In the genomic region with DNA sequence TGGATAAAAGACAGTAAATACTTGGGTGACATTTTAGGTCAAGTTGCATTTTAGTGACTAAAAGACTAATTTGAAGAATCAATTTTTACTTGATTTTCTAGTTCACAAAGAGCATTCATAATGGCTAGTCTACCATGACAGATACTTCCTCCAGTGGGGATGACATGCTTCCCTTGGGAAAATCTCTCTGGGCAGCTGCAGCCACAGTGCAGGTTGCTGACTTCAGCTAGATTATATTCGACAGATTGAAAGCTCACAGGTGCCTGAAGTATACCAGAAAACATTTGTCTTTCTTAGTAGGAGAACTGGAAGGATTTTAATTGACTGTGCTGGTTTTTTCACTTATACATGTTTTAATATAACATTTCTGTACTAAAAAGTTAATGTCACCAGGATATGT, we compare ENCODE assay signal across 36 cellular contexts.
"Had no signal": no experiment of that assay in that cellular context is flagged by ENCODE, and none has a peak within 500 bp of the region (broad histone marks: within the 10 kb centered on the region; RNA-seq: fewer than 3 reads in every experiment).

No MANE protein-coding gene starts in this region.

- ATAC-seq: activated CD8-positive, alpha-beta memory T cell treated with anti-CD3 and anti-CD28 coated beads, Interleukin-2, amount 10 ng/mL, durations not matched to agents 7 days and 5 days; PC-3 had no signal

- H3K27ac Mint-ChIP-seq: activated CD4-positive, alpha-beta memory T cell treated with anti-CD3 and anti-CD28 coated beads, Interleukin-2, amount 10 ng/mL, durations not matched to agents 7 days and 5 days; activated CD8-positive, alpha-beta memory T cell treated with anti-CD3 and anti-CD28 coated beads, Interleukin-2, amount 10 ng/mL, durations not matched to agents 7 days and 5 days; activated naive CD8-positive, alpha-beta T cell treated with anti-CD3 and anti-CD28 coated beads for 36 hours had no signal

- H3K4me1 Mint-ChIP-seq: activated CD4-positive, alpha-beta memory T cell treated with anti-CD3 and anti-CD28 coated beads, Interleukin-2, amount 10 ng/mL, durations not matched to agents 7 days and 5 days; activated CD8-positive, alpha-beta memory T cell treated with anti-CD3 and anti-CD28 coated beads, Interleukin-2, amount 10 ng/mL, durations not matched to agents 7 days and 5 days; activated naive CD8-positive, alpha-beta T cell treated with anti-CD3 and anti-CD28 coated beads for 36 hours; central memory CD8-positive, alpha-beta T cell had no signal

- H3K4me1 ChIP-seq: ascending aorta, Peyer's patch had no signal

- H3K36me3 ChIP-seq: ascending aorta, cardiac muscle cell, Peyer's patch, WERI-Rb-1 had no signal

- H3K36me3 Mint-ChIP-seq: activated CD8-positive, alpha-beta memory T cell treated with anti-CD3 and anti-CD28 coated beads, Interleukin-2, amount 10 ng/mL, durations not matched to agents 7 days and 5 days; activated naive CD8-positive, alpha-beta T cell treated with anti-CD3 and anti-CD28 coated beads for 36 hours had no signal

- H3K27me3 Mint-ChIP-seq: activated CD4-positive, alpha-beta memory T cell treated with anti-CD3 and anti-CD28 coated beads, Interleukin-2, amount 10 ng/mL, durations not matched to agents 7 days and 5 days; activated CD8-positive, alpha-beta memory T cell treated with anti-CD3 and anti-CD28 coated beads, Interleukin-2, amount 10 ng/mL, durations not matched to agents 7 days and 5 days; central memory CD8-positive, alpha-beta T cell had no signal

- H3K9me3 ChIP-seq: ascending aorta, Peyer's patch had no signal

- H3K4me3 Mint-ChIP-seq: activated CD4-positive, alpha-beta memory T cell treated with anti-CD3 and anti-CD28 coated beads, Interleukin-2, amount 10 ng/mL, durations not matched to agents 7 days and 5 days; activated CD8-positive, alpha-beta memory T cell treated with anti-CD3 and anti-CD28 coated beads, Interleukin-2, amount 10 ng/mL, durations not matched to agents 7 days and 5 days; activated naive CD8-positive, alpha-beta T cell treated with anti-CD3 and anti-CD28 coated beads for 36 hours; central memory CD8-positive, alpha-beta T cell had no signal

- H3K9me3 Mint-ChIP-seq: activated naive CD8-positive, alpha-beta T cell treated with anti-CD3 and anti-CD28 coated beads for 36 hours had no signal

- DNase-seq: activated CD4-positive, alpha-beta memory T cell treated with anti-CD3 and anti-CD28 coated beads, Interleukin-2, amount 10 ng/mL, durations not matched to agents 7 days and 5 days; activated CD4-positive, alpha-beta T cell treated with anti-CD3 and anti-CD28 coated beads for 1 hour; activated CD4-positive, alpha-beta T cell treated with anti-CD3 and anti-CD28 coated beads for 48 hours; activated CD4-positive, CD25-positive, alpha-beta regulatory T cell; activated CD8-positive, alpha-beta memory T cell treated with anti-CD3 and anti-CD28 coated beads for 24 hours; activated CD8-positive, alpha-beta memory T cell treated with anti-CD3 and anti-CD28 coated beads, Interleukin-2, amount 10 ng/mL, durations not matched to agents 7 days and 5 days; activated CD8-positive, alpha-beta memory T cell treated with anti-CD3 and anti-CD28 coated beads, Interleukin-2, amount 50 U/mL, for 48 hours; activated effector memory CD4-positive, alpha-beta T cell treated with anti-CD3 and anti-CD28 coated beads, Interleukin-2, amount 50 U/mL, for 16 hours; activated naive CD4-positive, alpha-beta T cell; activated naive CD4-positive, alpha-beta T cell treated with anti-CD3 and anti-CD28 coated beads, Interleukin-2, amount 50 U/mL, for 16 hours; activated naive CD8-positive, alpha-beta T cell treated with anti-CD3 and anti-CD28 coated beads for 36 hours; activated T-cell treated with anti-CD3 and anti-CD28 coated beads, Interleukin-2, amount 50 U/mL, for 48 hours; amygdala; Kasumi-1; KG1; MM.1S; MV-4-11; NCI-H1092; NCI-H1436 treated with DMSO at 0.1 percent for 48 hours; NCI-H1694 treated with DMSO at 0.1 percent for 48 hours; NCI-H2029; NCI-H2171 treated with DMSO at 0.1 percent for 48 hours; NCI-H226; NCI-H510A; NCI-H526; NCI-H748 treated with DMSO at 0.1 percent for 48 hours; NK-92 treated with Interleukin-12 subunit alpha and Interleukin-12 subunit beta, amount 100 ng/mL, for 24 hours; PC-3; Peyer's patch; RPMI8226; SHP77 treated with DMSO at 0.1 percent for 48 hours; T1000; WERI-Rb-1 had no signal

- H3K4me3 ChIP-seq: ascending aorta, cardiac muscle cell, Peyer's patch had no signal
